Comparison of ENCODE assay signal across 8 cellular contexts in genomic region chr15:38817427-38818155, GRCh38.
DNase-seq lines count a peak whose midpoint lies in the region; ATAC-seq and TF ChIP-seq lines count a peak whose summit lies in the region.

No MANE protein-coding gene starts in this region.

- intact Hi-C loops in activated CD4-positive, alpha-beta memory T cell treated with anti-CD3 and anti-CD28 coated beads for 36 hours (cut with micrococcal nuclease): loop anchor here (1.0 to 10.0 kb wide), 3 partner anchors 113 to 940 kb away; no protein-coding TSS in a partner anchor
- intact Hi-C loops in dorsolateral prefrontal cortex (cut with DNase I): loop anchor here (2.0 to 10.0 kb wide), 4 partner anchors 175 to 937 kb away; partner anchors contain the start of gene THBS1 (in 1 of the 2)

- no peaks in the 10 kb centered on the region for H3K4me1 ChIP-seq in BE2C

- no peaks in the 10 kb centered on the region for H3K36me3 ChIP-seq in BE2C

- H3K9me3 Mint-ChIP-seq in activated CD4-positive, alpha-beta memory T cell treated with anti-CD3 and anti-CD28 coated beads for 36 hours: no peaks in the 10 kb centered on the region
- H3K9me3 Mint-ChIP-seq in memory B cell: no peaks in the 10 kb centered on the region

- H3K4me1 Mint-ChIP-seq in activated CD4-positive, alpha-beta memory T cell treated with anti-CD3 and anti-CD28 coated beads for 36 hours (ENCODE audit: low read depth): peaks cover 5% of the 10 kb centered on the region
- H3K4me1 Mint-ChIP-seq in memory B cell: no peaks in the 10 kb centered on the region

- CTCF ChIA-PET in activated CD4-positive, alpha-beta memory T cell treated with anti-CD3 and anti-CD28 coated beads for 36 hours (lab: Charles Lee): interaction anchor here (0.6 to 2.0 kb wide), 11 partner anchors 10 to 939 kb away, joined by 3 to 11 read pairs (median 3); partner anchors contain the start of gene THBS1

- no peak overlapping the region for H3K4me3 Mint-ChIP-seq in activated CD4-positive, alpha-beta memory T cell treated with anti-CD3 and anti-CD28 coated beads for 36 hours
- no peak overlapping the region for H3K4me3 Mint-ChIP-seq in memory B cell

- peak; percentile 78 for ATAC-seq in GM18873 (IDR thresholded peaks at IDR 0.05; ENCODE audit: low FRiP score, unreplicated experiment)
- ATAC-seq in HG03095 (IDR thresholded peaks at IDR 0.05; ENCODE audit: unreplicated experiment): peak; percentile 84
- ATAC-seq in memory B cell (ENCODE audit: low read depth): peak; percentile 79

- POLR2A ChIA-PET in activated CD4-positive, alpha-beta memory T cell treated with anti-CD3 and anti-CD28 coated beads for 36 hours (lab: Charles Lee): no interaction called here

- H3K27me3 ChIP-seq in BE2C (no peaks in the 10 kb centered on the region), dorsolateral prefrontal cortex (peaks cover 0 to 6% (median 0%) of the 10 kb centered on the region in 45 donors)

- peaks cover 3% of the 10 kb centered on the region for H3K27me3 Mint-ChIP-seq in activated CD4-positive, alpha-beta memory T cell treated with anti-CD3 and anti-CD28 coated beads for 36 hours
- peaks cover 7% of the 10 kb centered on the region for H3K27me3 Mint-ChIP-seq in memory B cell

- no peaks in the 10 kb centered on the region for H3K9me3 ChIP-seq in BE2C

- TF ChIP-seq CTCF in BE2C (IDR thresholded peaks at IDR 0.05; ENCODE audit: low read depth, low read length): peak; percentile 100
- TF ChIP-seq CTCF in dorsolateral prefrontal cortex (IDR thresholded peaks at IDR 0.05 in 54 of 56, conservative IDR thresholded peaks at IDR 0.05 in 2 of 56; ENCODE audit: low read depth in 1 of 56, partially characterized antibody in 56 of 56): peak; percentile 78 to 100 (median 96)

- peak; percentile 79 for DNase-seq in BE2C
- DNase-seq in NCI-H510A (lab: John Stamatoyannopoulos, UW): peak; percentile 48
- DNase-seq in activated CD4-positive, alpha-beta memory T cell treated with anti-CD3 and anti-CD28 coated beads for 36 hours: peak; percentile 89
- DNase-seq in dorsolateral prefrontal cortex: peak; percentile 70 to 85 (median 79)
- DNase-seq in memory B cell (ENCODE audit: low spot score in 2 of 2): peak; percentile 56 to 64
- DNase-seq in stimulated activated CD8-positive, alpha-beta memory T cell treated with anti-CD3 and anti-CD28 coated beads, Interleukin-15, amount 100 ng/mL, for 48 hours (ENCODE audit: low read depth in 2 of 2): peak; percentile 55 to 65

- H3K36me3 Mint-ChIP-seq in activated CD4-positive, alpha-beta memory T cell treated with anti-CD3 and anti-CD28 coated beads for 36 hours: no peaks in the 10 kb centered on the region
- H3K36me3 Mint-ChIP-seq in memory B cell: no peaks in the 10 kb centered on the region

- H3K27ac Mint-ChIP-seq in activated CD4-positive, alpha-beta memory T cell treated with anti-CD3 and anti-CD28 coated beads for 36 hours: no peak overlapping the region
- no peak overlapping the region for H3K27ac Mint-ChIP-seq in memory B cell

- no peak overlapping the region for H3K4me3 ChIP-seq in BE2C (ENCODE audit: low read depth, low read length)
- H3K4me3 ChIP-seq in dorsolateral prefrontal cortex: peak overlapping the region in 17 of 59 donors; percentile 4 to 45 (median 17)

- no peak overlapping the region for H3K27ac ChIP-seq in dorsolateral prefrontal cortex
